ENCODE assay signal across 9 cellular contexts in the genomic region with DNA sequence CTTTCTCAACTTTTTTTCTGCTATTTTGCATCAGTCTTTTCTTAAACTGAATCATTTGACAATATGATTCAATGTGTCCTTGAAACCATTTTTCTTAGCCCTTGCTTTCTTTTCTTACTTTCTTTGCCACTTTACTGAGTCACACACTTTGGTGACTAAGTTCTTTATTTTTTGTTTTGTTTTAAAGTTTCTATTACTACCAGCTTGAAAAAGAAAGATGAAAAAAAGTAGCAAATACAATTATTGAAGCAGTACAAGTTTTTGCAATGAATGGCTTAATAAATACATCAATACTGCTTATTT.
A peak's percentile ranks its signal among the peaks of the same experiment; 100 is the strongest.
DNase-seq lines count a peak whose midpoint lies in the region; ATAC-seq and TF ChIP-seq lines count a peak whose summit lies in the region.
"Had no signal": no experiment of that assay in that cellular context is flagged by ENCODE, and none has a peak within 500 bp of the region (broad histone marks: within the 10 kb centered on the region; RNA-seq: fewer than 3 reads in every experiment).

No MANE protein-coding gene starts in this region.

- H3K36me3 Mint-ChIP-seq in activated B cell treated with CpG ODN at 0.5 μM for 24 hours (ENCODE audit: low read depth) (peaks cover 66% of the 10 kb centered on the region), glutamatergic neuron (ENCODE audit: unreplicated experiment) (no peaks in the 10 kb centered on the region)

- peak overlapping the region; percentile 78 for H3K27ac Mint-ChIP-seq in activated B cell treated with CpG ODN at 0.5 μM for 24 hours
- no peak overlapping the region for H3K27ac Mint-ChIP-seq in glutamatergic neuron (ENCODE audit: unreplicated experiment)

- H3K27ac ChIP-seq in lower lobe of right lung: peak overlapping the region; percentile 59

- peak; percentile 55 for DNase-seq in ELR (ENCODE audit: low read depth)
- no peak for DNase-seq in activated B cell treated with CpG ODN at 0.5 μM for 24 hours
- no peak for DNase-seq in lower lobe of right lung
- DNase-seq in NCI-H1092 (lab: John Stamatoyannopoulos, UW): no peak
- no peak for DNase-seq in glutamatergic neuron
- DNase-seq in putamen (ENCODE audit: low spot score): no peak
- DNase-seq: amygdala had no signal

- H3K4me1 ChIP-seq in lower lobe of right lung: peaks cover 80% of the 10 kb centered on the region

- no peaks in the 10 kb centered on the region for H3K27me3 ChIP-seq in lower lobe of right lung (ENCODE audit: low read depth)

- intact Hi-C loops in activated B cell treated with CpG ODN at 0.5 μM for 24 hours (cut with micrococcal nuclease) (loop anchor here (1.0 to 10.0 kb wide), 3 partner anchors 31 to 352 kb away; no protein-coding TSS in a partner anchor), lower lobe of right lung (cut with DNase I) (no loop called here)

- ATAC-seq in HG02588 (IDR thresholded peaks at IDR 0.05; ENCODE audit: unreplicated experiment): peak; percentile 36
- no peak for ATAC-seq in activated B cell treated with CpG ODN at 0.5 μM for 24 hours (ENCODE audit: low read depth)
- ATAC-seq in lower lobe of right lung: no peak
- ATAC-seq in GM18861 (IDR thresholded peaks at IDR 0.05; ENCODE audit: unreplicated experiment): no peak

- POLR2A ChIA-PET in activated B cell treated with CpG ODN at 0.5 μM for 24 hours (lab: Charles Lee): interaction anchor here (0.6 to 2.9 kb wide), 3 partner anchors 13 to 116 kb away, joined by 3 to 23 read pairs (median 3); no protein-coding TSS in a partner anchor

- CTCF ChIA-PET in activated B cell treated with CpG ODN at 0.5 μM for 24 hours (lab: Charles Lee): interaction anchor here (11.3 kb wide), 1 partner anchor 76 kb away, joined by 77 read pairs; no protein-coding TSS in a partner anchor

- H3K27me3 Mint-ChIP-seq in activated B cell treated with CpG ODN at 0.5 μM for 24 hours (no peaks in the 10 kb centered on the region), glutamatergic neuron (ENCODE audit: unreplicated experiment) (no peaks in the 10 kb centered on the region)

- H3K9me3 Mint-ChIP-seq in activated B cell treated with CpG ODN at 0.5 μM for 24 hours (no peaks in the 10 kb centered on the region), glutamatergic neuron (ENCODE audit: unreplicated experiment) (no peaks in the 10 kb centered on the region)

- H3K4me3 ChIP-seq in lower lobe of right lung: no peak overlapping the region

- H3K9me3 ChIP-seq in lower lobe of right lung: no peaks in the 10 kb centered on the region

- H3K4me1 Mint-ChIP-seq in activated B cell treated with CpG ODN at 0.5 μM for 24 hours (peaks cover 92% of the 10 kb centered on the region), glutamatergic neuron (ENCODE audit: low read depth, unreplicated experiment) (no peaks in the 10 kb centered on the region)

- TF ChIP-seq CTCF in activated B cell treated with CpG ODN at 0.5 μM for 24 hours (IDR thresholded peaks at IDR 0.05) (no peak), lower lobe of right lung (IDR thresholded peaks at IDR 0.05) (no peak), glutamatergic neuron (IDR thresholded peaks at IDR 0.05; ENCODE audit: partially characterized antibody, unreplicated experiment) (no peak)

- peak overlapping the region; percentile 57 for H3K4me3 Mint-ChIP-seq in activated B cell treated with CpG ODN at 0.5 μM for 24 hours
- no peak overlapping the region for H3K4me3 Mint-ChIP-seq in glutamatergic neuron (ENCODE audit: unreplicated experiment)

- H3K36me3 ChIP-seq in lower lobe of right lung: no peaks in the 10 kb centered on the region
